1 cellular context compared by ENCODE assay signal in genomic region chr6:27132532-27133280, GRCh38.
TF ChIP-seq lines count a peak whose summit lies in the region.

No MANE protein-coding gene starts in this region.

TF ChIP-seq in GM12878, 131 proteins besides CTCF, POLR2A, EP300 and RAD21 (continued from another document and continues in another):
- TF ChIP-seq, protein P1, sequence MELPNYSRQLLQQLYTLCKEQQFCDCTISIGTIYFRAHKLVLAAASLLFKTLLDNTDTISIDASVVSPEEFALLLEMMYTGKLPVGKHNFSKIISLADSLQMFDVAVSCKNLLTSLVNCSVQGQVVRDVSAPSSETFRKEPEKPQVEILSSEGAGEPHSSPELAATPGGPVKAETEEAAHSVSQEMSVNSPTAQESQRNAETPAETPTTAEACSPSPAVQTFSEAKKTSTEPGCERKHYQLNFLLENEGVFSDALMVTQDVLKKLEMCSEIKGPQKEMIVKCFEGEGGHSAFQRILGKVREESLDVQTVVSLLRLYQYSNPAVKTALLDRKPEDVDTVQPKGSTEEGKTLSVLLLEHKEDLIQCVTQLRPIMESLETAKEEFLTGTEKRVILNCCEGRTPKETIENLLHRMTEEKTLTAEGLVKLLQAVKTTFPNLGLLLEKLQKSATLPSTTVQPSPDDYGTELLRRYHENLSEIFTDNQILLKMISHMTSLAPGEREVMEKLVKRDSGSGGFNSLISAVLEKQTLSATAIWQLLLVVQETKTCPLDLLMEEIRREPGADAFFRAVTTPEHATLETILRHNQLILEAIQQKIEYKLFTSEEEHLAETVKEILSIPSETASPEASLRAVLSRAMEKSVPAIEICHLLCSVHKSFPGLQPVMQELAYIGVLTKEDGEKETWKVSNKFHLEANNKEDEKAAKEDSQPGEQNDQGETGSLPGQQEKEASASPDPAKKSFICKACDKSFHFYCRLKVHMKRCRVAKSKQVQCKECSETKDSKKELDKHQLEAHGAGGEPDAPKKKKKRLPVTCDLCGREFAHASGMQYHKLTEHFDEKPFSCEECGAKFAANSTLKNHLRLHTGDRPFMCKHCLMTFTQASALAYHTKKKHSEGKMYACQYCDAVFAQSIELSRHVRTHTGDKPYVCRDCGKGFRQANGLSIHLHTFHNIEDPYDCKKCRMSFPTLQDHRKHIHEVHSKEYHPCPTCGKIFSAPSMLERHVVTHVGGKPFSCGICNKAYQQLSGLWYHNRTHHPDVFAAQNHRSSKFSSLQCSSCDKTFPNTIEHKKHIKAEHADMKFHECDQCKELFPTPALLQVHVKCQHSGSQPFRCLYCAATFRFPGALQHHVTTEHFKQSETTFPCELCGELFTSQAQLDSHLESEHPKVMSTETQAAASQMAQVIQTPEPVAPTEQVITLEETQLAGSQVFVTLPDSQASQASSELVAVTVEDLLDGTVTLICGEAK (IDR thresholded peaks at IDR 0.05; ENCODE audit: borderline replicate concordance), result peak; percentile 63; the same call in 1 of the 2 replicates
- TF ChIP-seq KAT2A (conservative IDR thresholded peaks at IDR 0.05; ENCODE audit: control insufficient read depth, low read depth, low read length) (0 out of 2 replicates have a peak, but pooled peaks have one; percentile 51), BCL3 (IDR thresholded peaks at IDR 0.05; ENCODE audit: borderline replicate concordance, insufficient read depth, low read depth, low read length, poor library complexity, severe bottlenecking) (peak; percentile 58), CBFB (IDR thresholded peaks at IDR 0.05; ENCODE audit: low read depth) (peak; percentile 98), CEBPB (IDR thresholded peaks at IDR 0.05; ENCODE audit: borderline replicate concordance in 1 of 2, low read depth in 2 of 2, low read length in 2 of 2) (peak in 1 of 2 experiments; percentile 48; a peak in 1 of 4 replicates), TCF7 (IDR thresholded peaks at IDR 0.05; ENCODE audit: borderline replicate concordance) (0 out of 2 replicates have a peak, but pooled peaks have one; percentile 49), EGR1 (IDR thresholded peaks at IDR 0.05; ENCODE audit: borderline replicate concordance in 1 of 2, low read depth in 2 of 2, low read length in 2 of 2) (peak in 1 of 2 experiments; percentile 52; a peak in 2 of 3 replicates), EZH2 (IDR thresholded peaks at IDR 0.05; ENCODE audit: borderline replicate concordance, control insufficient read depth, low read depth, low read length) (no peak), ELK1 (IDR thresholded peaks at IDR 0.05; ENCODE audit: low read depth, low read length) (peak; percentile 13; the same call in 1 of the 2 replicates), HDGF (IDR thresholded peaks at IDR 0.05) (0 out of 2 replicates have a peak, but pooled peaks have one; percentile 54), ATF2 (IDR thresholded peaks at IDR 0.05; ENCODE audit: low read length) (peak; percentile 35), RFX5 (IDR thresholded peaks at IDR 0.05; ENCODE audit: low read depth, low read length) (no peak), ASH2L (IDR thresholded peaks at IDR 0.05; ENCODE audit: borderline replicate concordance, low read depth) (0 out of 2 replicates have a peak, but pooled peaks have one; percentile 9), HSF1 (IDR thresholded peaks at IDR 0.05; ENCODE audit: low read depth, low read length) (no peak), HDAC2 (IDR thresholded peaks at IDR 0.05) (no peak), SIX5 (IDR thresholded peaks at IDR 0.05; ENCODE audit: low read depth, low read length, severe bottlenecking) (peak; percentile 13), SIN3A (IDR thresholded peaks at IDR 0.05; ENCODE audit: low read depth, low read length) (peak; percentile 83), SRF (IDR thresholded peaks at IDR 0.05; ENCODE audit: low read depth in 2 of 2, low read length in 2 of 2) (0 out of 4 replicates have a peak, but pooled peaks of 1 of the 2 experiments have one; percentile 29), CHD4 (IDR thresholded peaks at IDR 0.05) (no peak), ZNF687 (IDR thresholded peaks at IDR 0.05) (peak; percentile 83), ATF7 (IDR thresholded peaks at IDR 0.05; ENCODE audit: low read depth) (peak; percentile 53; the same call in 1 of the 2 replicates), NR2C1 (IDR thresholded peaks at IDR 0.05) (peak; percentile 55; the same call in 1 of the 2 replicates), POLR2AphosphoS2 (IDR thresholded peaks at IDR 0.05; ENCODE audit: low read depth, low read length) (peak; percentile 97), RBBP5 (conservative IDR thresholded peaks at IDR 0.05) (no peak), YY1 (IDR thresholded peaks at IDR 0.05; ENCODE audit: low read depth, low read length) (peak; percentile 53; the same call in 1 of the 2 replicates), SREBF1 (IDR thresholded peaks at IDR 0.05; ENCODE audit: low read length) (no peak), POLR2AphosphoS5 (IDR thresholded peaks at IDR 0.05; ENCODE audit: low read length) (peak; percentile 95), DPF2 (IDR thresholded peaks at IDR 0.05) (no peak), NRF1 (conservative IDR thresholded peaks at IDR 0.05; ENCODE audit: low read depth, low read length) (peak; percentile 38; the same call in 1 of the 2 replicates), TAF1 (IDR thresholded peaks at IDR 0.05; ENCODE audit: borderline replicate concordance, low read depth, low read length) (peak; percentile 78; the same call in 1 of the 2 replicates), NR2F1 (conservative IDR thresholded peaks at IDR 0.05) (0 out of 2 replicates have a peak, but pooled peaks have one; percentile 32), NFXL1 (IDR thresholded peaks at IDR 0.05; ENCODE audit: borderline replicate concordance) (peak; percentile 98)
- TF ChIP-seq, protein P2, sequence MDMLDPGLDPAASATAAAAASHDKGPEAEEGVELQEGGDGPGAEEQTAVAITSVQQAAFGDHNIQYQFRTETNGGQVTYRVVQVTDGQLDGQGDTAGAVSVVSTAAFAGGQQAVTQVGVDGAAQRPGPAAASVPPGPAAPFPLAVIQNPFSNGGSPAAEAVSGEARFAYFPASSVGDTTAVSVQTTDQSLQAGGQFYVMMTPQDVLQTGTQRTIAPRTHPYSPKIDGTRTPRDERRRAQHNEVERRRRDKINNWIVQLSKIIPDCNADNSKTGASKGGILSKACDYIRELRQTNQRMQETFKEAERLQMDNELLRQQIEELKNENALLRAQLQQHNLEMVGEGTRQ (IDR thresholded peaks at IDR 0.05; ENCODE audit: borderline replicate concordance, low read depth, low read length), result no peak
- TF ChIP-seq, protein P3, sequence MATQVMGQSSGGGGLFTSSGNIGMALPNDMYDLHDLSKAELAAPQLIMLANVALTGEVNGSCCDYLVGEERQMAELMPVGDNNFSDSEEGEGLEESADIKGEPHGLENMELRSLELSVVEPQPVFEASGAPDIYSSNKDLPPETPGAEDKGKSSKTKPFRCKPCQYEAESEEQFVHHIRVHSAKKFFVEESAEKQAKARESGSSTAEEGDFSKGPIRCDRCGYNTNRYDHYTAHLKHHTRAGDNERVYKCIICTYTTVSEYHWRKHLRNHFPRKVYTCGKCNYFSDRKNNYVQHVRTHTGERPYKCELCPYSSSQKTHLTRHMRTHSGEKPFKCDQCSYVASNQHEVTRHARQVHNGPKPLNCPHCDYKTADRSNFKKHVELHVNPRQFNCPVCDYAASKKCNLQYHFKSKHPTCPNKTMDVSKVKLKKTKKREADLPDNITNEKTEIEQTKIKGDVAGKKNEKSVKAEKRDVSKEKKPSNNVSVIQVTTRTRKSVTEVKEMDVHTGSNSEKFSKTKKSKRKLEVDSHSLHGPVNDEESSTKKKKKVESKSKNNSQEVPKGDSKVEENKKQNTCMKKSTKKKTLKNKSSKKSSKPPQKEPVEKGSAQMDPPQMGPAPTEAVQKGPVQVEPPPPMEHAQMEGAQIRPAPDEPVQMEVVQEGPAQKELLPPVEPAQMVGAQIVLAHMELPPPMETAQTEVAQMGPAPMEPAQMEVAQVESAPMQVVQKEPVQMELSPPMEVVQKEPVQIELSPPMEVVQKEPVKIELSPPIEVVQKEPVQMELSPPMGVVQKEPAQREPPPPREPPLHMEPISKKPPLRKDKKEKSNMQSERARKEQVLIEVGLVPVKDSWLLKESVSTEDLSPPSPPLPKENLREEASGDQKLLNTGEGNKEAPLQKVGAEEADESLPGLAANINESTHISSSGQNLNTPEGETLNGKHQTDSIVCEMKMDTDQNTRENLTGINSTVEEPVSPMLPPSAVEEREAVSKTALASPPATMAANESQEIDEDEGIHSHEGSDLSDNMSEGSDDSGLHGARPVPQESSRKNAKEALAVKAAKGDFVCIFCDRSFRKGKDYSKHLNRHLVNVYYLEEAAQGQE (IDR thresholded peaks at IDR 0.05; ENCODE audit: low read depth, low read length), result no peak; the same call in 1 of the 2 replicates
- TF ChIP-seq, protein P4, sequence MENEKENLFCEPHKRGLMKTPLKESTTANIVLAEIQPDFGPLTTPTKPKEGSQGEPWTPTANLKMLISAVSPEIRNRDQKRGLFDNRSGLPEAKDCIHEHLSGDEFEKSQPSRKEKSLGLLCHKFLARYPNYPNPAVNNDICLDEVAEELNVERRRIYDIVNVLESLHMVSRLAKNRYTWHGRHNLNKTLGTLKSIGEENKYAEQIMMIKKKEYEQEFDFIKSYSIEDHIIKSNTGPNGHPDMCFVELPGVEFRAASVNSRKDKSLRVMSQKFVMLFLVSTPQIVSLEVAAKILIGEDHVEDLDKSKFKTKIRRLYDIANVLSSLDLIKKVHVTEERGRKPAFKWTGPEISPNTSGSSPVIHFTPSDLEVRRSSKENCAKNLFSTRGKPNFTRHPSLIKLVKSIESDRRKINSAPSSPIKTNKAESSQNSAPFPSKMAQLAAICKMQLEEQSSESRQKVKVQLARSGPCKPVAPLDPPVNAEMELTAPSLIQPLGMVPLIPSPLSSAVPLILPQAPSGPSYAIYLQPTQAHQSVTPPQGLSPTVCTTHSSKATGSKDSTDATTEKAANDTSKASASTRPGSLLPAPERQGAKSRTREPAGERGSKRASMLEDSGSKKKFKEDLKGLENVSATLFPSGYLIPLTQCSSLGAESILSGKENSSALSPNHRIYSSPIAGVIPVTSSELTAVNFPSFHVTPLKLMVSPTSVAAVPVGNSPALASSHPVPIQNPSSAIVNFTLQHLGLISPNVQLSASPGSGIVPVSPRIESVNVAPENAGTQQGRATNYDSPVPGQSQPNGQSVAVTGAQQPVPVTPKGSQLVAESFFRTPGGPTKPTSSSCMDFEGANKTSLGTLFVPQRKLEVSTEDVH (IDR thresholded peaks at IDR 0.05; ENCODE audit: low read depth, partially characterized antibody), result peak; percentile 47
